In the genomic region with DNA sequence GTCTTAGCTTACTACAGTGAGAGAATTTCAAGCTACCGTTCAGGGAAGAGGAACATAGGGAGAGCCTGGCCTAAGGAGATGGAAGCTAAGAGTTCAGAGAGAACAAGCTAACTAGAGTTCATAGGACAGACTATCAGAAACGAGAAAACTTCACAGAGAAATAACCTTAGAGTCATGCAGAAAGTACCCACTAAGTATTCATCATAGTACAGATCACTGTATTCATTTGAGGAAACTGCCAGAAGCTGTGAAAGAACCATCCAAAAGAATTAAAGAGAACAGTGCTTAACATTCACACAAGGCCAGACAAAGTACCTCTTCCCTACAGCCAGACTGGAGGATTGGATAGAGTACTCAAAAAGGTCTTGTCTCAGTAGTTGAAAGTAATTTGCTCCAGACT, we compare ENCODE assay signal across 14 cellular contexts.
"Had no signal": no experiment of that assay in that cellular context is flagged by ENCODE, and none has a peak within 500 bp of the region (broad histone marks: within the 10 kb centered on the region; RNA-seq: fewer than 3 reads in every experiment).

No MANE protein-coding gene starts in this region.

- H3K9me3 Mint-ChIP-seq: activated CD4-positive, alpha-beta memory T cell treated with anti-CD3 and anti-CD28 coated beads, Interleukin-2, amount 10 ng/mL, durations not matched to agents 7 days and 5 days; natural killer cell had no signal

- H3K27ac ChIP-seq: ascending aorta, foreskin keratinocyte, transverse colon, VCaP had no signal

- H3K4me1 Mint-ChIP-seq: activated CD4-positive, alpha-beta memory T cell treated with anti-CD3 and anti-CD28 coated beads, Interleukin-2, amount 10 ng/mL, durations not matched to agents 7 days and 5 days; activated CD4-positive, alpha-beta T cell treated with anti-CD3 and anti-CD28 coated beads for 36 hours; natural killer cell had no signal

- ATAC-seq: activated CD4-positive, alpha-beta T cell treated with anti-CD3 and anti-CD28 coated beads for 36 hours; foreskin keratinocyte; natural killer cell; sciatic nerve had no signal

- H3K4me3 ChIP-seq: ascending aorta, transverse colon had no signal

- H3K9me3 ChIP-seq: ascending aorta, transverse colon had no signal

- H3K4me1 ChIP-seq: ascending aorta, foreskin keratinocyte, transverse colon had no signal

- FAIRE-seq: bronchial epithelial cell had no signal

- H3K27me3 ChIP-seq: ascending aorta, foreskin keratinocyte, transverse colon had no signal

- H3K36me3 Mint-ChIP-seq: natural killer cell had no signal

- H3K27ac Mint-ChIP-seq: activated CD4-positive, alpha-beta memory T cell treated with anti-CD3 and anti-CD28 coated beads, Interleukin-2, amount 10 ng/mL, durations not matched to agents 7 days and 5 days; activated CD4-positive, alpha-beta T cell treated with anti-CD3 and anti-CD28 coated beads for 36 hours; activated T-cell treated with anti-CD3 and anti-CD28 coated beads, Interleukin-2, amount 50 U/mL, for 72 hours; natural killer cell had no signal

- H3K4me3 Mint-ChIP-seq: activated CD4-positive, alpha-beta memory T cell treated with anti-CD3 and anti-CD28 coated beads, Interleukin-2, amount 10 ng/mL, durations not matched to agents 7 days and 5 days; activated CD4-positive, alpha-beta T cell treated with anti-CD3 and anti-CD28 coated beads for 36 hours; activated T-cell treated with anti-CD3 and anti-CD28 coated beads, Interleukin-2, amount 50 U/mL, for 72 hours; natural killer cell had no signal

- H3K36me3 ChIP-seq: ascending aorta, transverse colon had no signal

- DNase-seq: activated CD4-positive, alpha-beta memory T cell treated with anti-CD3 and anti-CD28 coated beads, Interleukin-2, amount 10 ng/mL, durations not matched to agents 7 days and 5 days; activated CD4-positive, alpha-beta T cell treated with anti-CD3 and anti-CD28 coated beads for 36 hours; activated T-cell treated with anti-CD3 and anti-CD28 coated beads, Interleukin-2, amount 50 U/mL, for 72 hours; foreskin keratinocyte; head of caudate nucleus; natural killer cell; stimulated activated CD4-positive, alpha-beta T cell treated with anti-CD3 and anti-CD28 coated beads, Interleukin-2, amount 100 ng/mL, for 24 hours; stimulated activated naive CD4-positive, alpha-beta T cell; substantia nigra; transverse colon had no signal
